In genomic region chr1:244163861-244164562, GRCh38 we compare ENCODE assay signal across 9 cellular contexts.
DNase-seq lines count a peak whose midpoint lies in the region; ATAC-seq and TF ChIP-seq lines count a peak whose summit lies in the region.
"Had no signal": no experiment of that assay in that cellular context is flagged by ENCODE, and none has a peak within 500 bp of the region (broad histone marks: within the 10 kb centered on the region; RNA-seq: fewer than 3 reads in every experiment).

No MANE protein-coding gene starts in this region.

- no peak for ATAC-seq in GM21786 (IDR thresholded peaks at IDR 0.05; ENCODE audit: unreplicated experiment)
- no peak for ATAC-seq in GM18858 (IDR thresholded peaks at IDR 0.05; ENCODE audit: unreplicated experiment)
- no peak for ATAC-seq in GM18505 (IDR thresholded peaks at IDR 0.05; ENCODE audit: unreplicated experiment)
- no peak for ATAC-seq in GM21825 (IDR thresholded peaks at IDR 0.05; ENCODE audit: unreplicated experiment)

- DNase-seq in AG08395 (ENCODE audit: low spot score) (peak; percentile 94), LoVo (ENCODE audit: low spot score) (peak; percentile 71), dedifferentiated amniotic fluid mesenchymal stem cell (ENCODE audit: extremely low spot score) (peak; percentile 96), left kidney (ENCODE audit: low read depth, low spot score) (peak; percentile 40)
- DNase-seq: SHP77 had no signal

- no peak for TF ChIP-seq POLR2A in GM18505 (IDR thresholded peaks at IDR 0.05; ENCODE audit: borderline replicate concordance, extremely low read depth, insufficient read depth, insufficient read length)

Comparison
In these comparisons a context has a peak if more than half of its experiments do, and no peak if none do; other contexts are left out.
1. DNase-seq: peak in every context shown above with its lines; median percentile 96 in dedifferentiated amniotic fluid mesenchymal stem cell; 94 in AG08395; 71 in LoVo; 40 in left kidney.